ENCODE assay signal across 13 cellular contexts in genomic region chr12:10615532-10615931, GRCh38.
DNase-seq lines count a peak whose midpoint lies in the region; TF ChIP-seq lines count a peak whose summit lies in the region.
"Had no signal": no experiment of that assay in that cellular context is flagged by ENCODE, and none has a peak within 500 bp of the region (broad histone marks: within the 10 kb centered on the region; RNA-seq: fewer than 3 reads in every experiment).

No MANE protein-coding gene starts in this region.

- TF ChIP-seq POLR2A in erythroblast (IDR thresholded peaks at IDR 0.05; ENCODE audit: low read length), result no peak

- DNase-seq in ACHN, result peak; percentile 25
- peak; percentile 25 for DNase-seq in ELR (ENCODE audit: low read depth)
- peak; percentile 14 for DNase-seq in RKO (ENCODE audit: low spot score)
- peak; percentile 11 for DNase-seq in glomerular visceral epithelial cell (ENCODE audit: extremely low spot score)
- no peak for DNase-seq in HCEC 1CT
- DNase-seq in activated effector memory CD4-positive, alpha-beta T cell treated with anti-CD3 and anti-CD28 coated beads, Interleukin-2, amount 50 U/mL, for 16 hours, result no peak
- no peak for DNase-seq in NCI-H146 treated with DMSO at 0.1 percent for 48 hours (lab: John Stamatoyannopoulos, UW; ENCODE audit: unreplicated experiment)
- no peak for DNase-seq in erythroblast (lab: John Stamatoyannopoulos, UW)
- DNase-seq: effector CD4-positive, alpha-beta T cell; left lung; retina; RPMI8226; stimulated activated CD4-positive, alpha-beta T cell treated with anti-CD3 and anti-CD28 coated beads, Interleukin-15, amount 100 ng/mL, for 24 hours had no signal

- in situ Hi-C loops in ACHN (cut with HindIII; ENCODE audit: low pct_ligation_motif_present, low pct_unique_long_range_greater_than_20kb, low sequenced_read_pairs), result no loop called here

Comparison
In these comparisons a context has a peak if more than half of its experiments do, and no peak if none do; other contexts are left out.
1. DNase-seq: peak in ACHN (single experiment), ELR (single experiment), RKO (single experiment) and glomerular visceral epithelial cell (single experiment); none in HCEC 1CT (single experiment), activated effector memory CD4-positive, alpha-beta T cell treated with anti-CD3 and anti-CD28 coated beads, Interleukin-2, amount 50 U/mL, for 16 hours (single experiment), NCI-H146 treated with DMSO at 0.1 percent for 48 hours (single experiment) and erythroblast (0 of 2).